1 cellular context compared by ENCODE assay signal in the genomic region with DNA sequence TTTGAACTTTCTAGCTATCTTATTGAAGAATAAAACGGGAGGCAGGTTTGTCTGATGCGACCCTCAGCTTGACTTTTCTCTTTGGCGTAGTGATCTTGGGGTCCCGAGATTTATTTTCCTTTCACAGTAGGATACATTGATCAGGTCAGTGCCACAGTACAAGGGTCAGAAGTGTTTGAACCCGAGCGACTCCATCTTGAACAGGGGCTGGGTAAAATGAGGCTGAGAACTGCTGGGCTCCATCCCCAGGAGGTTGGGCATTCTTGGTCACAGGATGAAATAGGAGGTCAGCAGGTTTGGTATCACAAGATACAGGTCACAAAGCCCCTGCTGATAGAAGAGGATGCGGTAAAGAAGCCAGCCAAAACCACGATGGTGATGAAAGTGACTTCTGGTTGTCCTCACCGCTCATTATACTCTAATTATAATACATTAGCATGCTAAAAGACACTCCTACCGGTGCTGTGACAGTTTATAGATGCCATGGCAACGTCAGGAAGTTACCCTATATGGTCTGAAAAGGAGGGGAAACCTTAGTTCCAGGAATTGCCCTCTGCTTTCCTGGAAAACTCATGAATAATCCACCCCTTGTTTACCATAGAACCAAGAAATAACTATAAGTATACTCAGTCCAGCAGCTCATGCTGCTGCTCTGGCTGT.
TF ChIP-seq lines count a peak whose summit lies in the region.

No MANE protein-coding gene starts in this region.

TF ChIP-seq in K562, 482 proteins besides CTCF, POLR2A, EP300 and RAD21:
- TF ChIP-seq RFX1 (IDR thresholded peaks at IDR 0.05) (peak; percentile 90), ZNF431 (CRISPR knock-in tag; IDR thresholded peaks at IDR 0.05) (no peak), STAT5A (IDR thresholded peaks at IDR 0.05; ENCODE audit: borderline replicate concordance, low read length) (peak; percentile 90), NR4A1 (CRISPR knock-in tag; IDR thresholded peaks at IDR 0.05) (no peak), NR4A1 (tag; IDR thresholded peaks at IDR 0.05) (0 out of 2 replicates have a peak, but pooled peaks have one; percentile 59), MAFK (IDR thresholded peaks at IDR 0.05; ENCODE audit: low read length) (no peak), FOXK2 (conservative IDR thresholded peaks at IDR 0.05 in 1 of 2, IDR thresholded peaks at IDR 0.05 in 1 of 2; ENCODE audit: low read depth in 2 of 2) (peak; percentile 20 to 49; a peak in 1 of 4 replicates), MEIS2 (IDR thresholded peaks at IDR 0.05; ENCODE audit: partially characterized antibody) (peak; percentile 16), SRF (CRISPR knock-in tag; IDR thresholded peaks at IDR 0.05) (peak; percentile 79 to 98), PYGO2 (tag; IDR thresholded peaks at IDR 0.05) (0 out of 2 replicates have a peak, but pooled peaks have one; percentile 26), TGIF2 (CRISPR knock-in tag; IDR thresholded peaks at IDR 0.05) (no peak), FOSL1 (tag; conservative IDR thresholded peaks at IDR 0.05) (0 out of 2 replicates have a peak, but pooled peaks have one; percentile 21), BACH1 (tag; IDR thresholded peaks at IDR 0.05) (peak; percentile 50; the same call in 1 of the 2 replicates), SMAD4 (CRISPR knock-in tag; conservative IDR thresholded peaks at IDR 0.05) (0 out of 2 replicates have a peak, but pooled peaks have one; percentile 17)
- TF ChIP-seq, protein P1, sequence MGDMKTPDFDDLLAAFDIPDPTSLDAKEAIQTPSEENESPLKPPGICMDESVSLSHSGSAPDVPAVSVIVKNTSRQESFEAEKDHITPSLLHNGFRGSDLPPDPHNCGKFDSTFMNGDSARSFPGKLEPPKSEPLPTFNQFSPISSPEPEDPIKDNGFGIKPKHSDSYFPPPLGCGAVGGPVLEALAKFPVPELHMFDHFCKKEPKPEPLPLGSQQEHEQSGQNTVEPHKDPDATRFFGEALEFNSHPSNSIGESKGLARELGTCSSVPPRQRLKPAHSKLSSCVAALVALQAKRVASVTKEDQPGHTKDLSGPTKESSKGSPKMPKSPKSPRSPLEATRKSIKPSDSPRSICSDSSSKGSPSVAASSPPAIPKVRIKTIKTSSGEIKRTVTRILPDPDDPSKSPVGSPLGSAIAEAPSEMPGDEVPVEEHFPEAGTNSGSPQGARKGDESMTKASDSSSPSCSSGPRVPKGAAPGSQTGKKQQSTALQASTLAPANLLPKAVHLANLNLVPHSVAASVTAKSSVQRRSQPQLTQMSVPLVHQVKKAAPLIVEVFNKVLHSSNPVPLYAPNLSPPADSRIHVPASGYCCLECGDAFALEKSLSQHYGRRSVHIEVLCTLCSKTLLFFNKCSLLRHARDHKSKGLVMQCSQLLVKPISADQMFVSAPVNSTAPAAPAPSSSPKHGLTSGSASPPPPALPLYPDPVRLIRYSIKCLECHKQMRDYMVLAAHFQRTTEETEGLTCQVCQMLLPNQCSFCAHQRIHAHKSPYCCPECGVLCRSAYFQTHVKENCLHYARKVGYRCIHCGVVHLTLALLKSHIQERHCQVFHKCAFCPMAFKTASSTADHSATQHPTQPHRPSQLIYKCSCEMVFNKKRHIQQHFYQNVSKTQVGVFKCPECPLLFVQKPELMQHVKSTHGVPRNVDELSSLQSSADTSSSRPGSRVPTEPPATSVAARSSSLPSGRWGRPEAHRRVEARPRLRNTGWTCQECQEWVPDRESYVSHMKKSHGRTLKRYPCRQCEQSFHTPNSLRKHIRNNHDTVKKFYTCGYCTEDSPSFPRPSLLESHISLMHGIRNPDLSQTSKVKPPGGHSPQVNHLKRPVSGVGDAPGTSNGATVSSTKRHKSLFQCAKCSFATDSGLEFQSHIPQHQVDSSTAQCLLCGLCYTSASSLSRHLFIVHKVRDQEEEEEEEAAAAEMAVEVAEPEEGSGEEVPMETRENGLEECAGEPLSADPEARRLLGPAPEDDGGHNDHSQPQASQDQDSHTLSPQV (IDR thresholded peaks at IDR 0.05), result peak; percentile 70; the same call in 1 of the 2 replicates
- TF ChIP-seq, protein P2, sequence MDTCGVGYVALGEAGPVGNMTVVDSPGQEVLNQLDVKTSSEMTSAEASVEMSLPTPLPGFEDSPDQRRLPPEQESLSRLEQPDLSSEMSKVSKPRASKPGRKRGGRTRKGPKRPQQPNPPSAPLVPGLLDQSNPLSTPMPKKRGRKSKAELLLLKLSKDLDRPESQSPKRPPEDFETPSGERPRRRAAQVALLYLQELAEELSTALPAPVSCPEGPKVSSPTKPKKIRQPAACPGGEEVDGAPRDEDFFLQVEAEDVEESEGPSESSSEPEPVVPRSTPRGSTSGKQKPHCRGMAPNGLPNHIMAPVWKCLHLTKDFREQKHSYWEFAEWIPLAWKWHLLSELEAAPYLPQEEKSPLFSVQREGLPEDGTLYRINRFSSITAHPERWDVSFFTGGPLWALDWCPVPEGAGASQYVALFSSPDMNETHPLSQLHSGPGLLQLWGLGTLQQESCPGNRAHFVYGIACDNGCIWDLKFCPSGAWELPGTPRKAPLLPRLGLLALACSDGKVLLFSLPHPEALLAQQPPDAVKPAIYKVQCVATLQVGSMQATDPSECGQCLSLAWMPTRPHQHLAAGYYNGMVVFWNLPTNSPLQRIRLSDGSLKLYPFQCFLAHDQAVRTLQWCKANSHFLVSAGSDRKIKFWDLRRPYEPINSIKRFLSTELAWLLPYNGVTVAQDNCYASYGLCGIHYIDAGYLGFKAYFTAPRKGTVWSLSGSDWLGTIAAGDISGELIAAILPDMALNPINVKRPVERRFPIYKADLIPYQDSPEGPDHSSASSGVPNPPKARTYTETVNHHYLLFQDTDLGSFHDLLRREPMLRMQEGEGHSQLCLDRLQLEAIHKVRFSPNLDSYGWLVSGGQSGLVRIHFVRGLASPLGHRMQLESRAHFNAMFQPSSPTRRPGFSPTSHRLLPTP (IDR thresholded peaks at IDR 0.05; ENCODE audit: borderline replicate concordance, extremely low read depth, insufficient read length), result no peak
- TF ChIP-seq, protein P3, sequence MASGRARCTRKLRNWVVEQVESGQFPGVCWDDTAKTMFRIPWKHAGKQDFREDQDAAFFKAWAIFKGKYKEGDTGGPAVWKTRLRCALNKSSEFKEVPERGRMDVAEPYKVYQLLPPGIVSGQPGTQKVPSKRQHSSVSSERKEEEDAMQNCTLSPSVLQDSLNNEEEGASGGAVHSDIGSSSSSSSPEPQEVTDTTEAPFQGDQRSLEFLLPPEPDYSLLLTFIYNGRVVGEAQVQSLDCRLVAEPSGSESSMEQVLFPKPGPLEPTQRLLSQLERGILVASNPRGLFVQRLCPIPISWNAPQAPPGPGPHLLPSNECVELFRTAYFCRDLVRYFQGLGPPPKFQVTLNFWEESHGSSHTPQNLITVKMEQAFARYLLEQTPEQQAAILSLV (tag; IDR thresholded peaks at IDR 0.05), result 0 out of 2 replicates have a peak, but pooled peaks have one; percentile 14
- TF ChIP-seq, protein P4, sequence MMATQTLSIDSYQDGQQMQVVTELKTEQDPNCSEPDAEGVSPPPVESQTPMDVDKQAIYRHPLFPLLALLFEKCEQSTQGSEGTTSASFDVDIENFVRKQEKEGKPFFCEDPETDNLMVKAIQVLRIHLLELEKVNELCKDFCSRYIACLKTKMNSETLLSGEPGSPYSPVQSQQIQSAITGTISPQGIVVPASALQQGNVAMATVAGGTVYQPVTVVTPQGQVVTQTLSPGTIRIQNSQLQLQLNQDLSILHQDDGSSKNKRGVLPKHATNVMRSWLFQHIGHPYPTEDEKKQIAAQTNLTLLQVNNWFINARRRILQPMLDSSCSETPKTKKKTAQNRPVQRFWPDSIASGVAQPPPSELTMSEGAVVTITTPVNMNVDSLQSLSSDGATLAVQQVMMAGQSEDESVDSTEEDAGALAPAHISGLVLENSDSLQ (IDR thresholded peaks at IDR 0.05), result peak; percentile 65
